In genomic region chr7:121037828-121038716, GRCh38 we compare ENCODE assay signal across 1 cellular context.
A peak's percentile ranks its signal among the peaks of the same experiment; 100 is the strongest.
TF ChIP-seq lines count a peak whose summit lies in the region.

No MANE protein-coding gene starts in this region.

TF ChIP-seq in K562, 482 proteins besides CTCF, POLR2A, EP300 and RAD21 (continued from another document):
- TF ChIP-seq ZNF318 (IDR thresholded peaks at IDR 0.05; ENCODE audit: borderline replicate concordance in 1 of 2, low read depth in 1 of 2): 0 out of 4 replicates have a peak, but pooled peaks of 1 of the 2 experiments have one; percentile 95
- TF ChIP-seq CAMTA2 (CRISPR knock-in tag; conservative IDR thresholded peaks at IDR 0.05): 0 out of 2 replicates have a peak, but pooled peaks have one; percentile 54
- peak; percentile 50 for TF ChIP-seq ZBTB8A (IDR thresholded peaks at IDR 0.05; ENCODE audit: partially characterized antibody)
- TF ChIP-seq SNIP1 (IDR thresholded peaks at IDR 0.05; ENCODE audit: low read depth): peak; percentile 35; the same call in 1 of the 2 replicates
- TF ChIP-seq EWSR1 (IDR thresholded peaks at IDR 0.05; ENCODE audit: borderline replicate concordance, low read depth, partially characterized antibody): peak; percentile 18
- no peak for TF ChIP-seq PBX2 (CRISPR knock-in tag; IDR thresholded peaks at IDR 0.05; ENCODE audit: low read depth)
- no peak for TF ChIP-seq PBX2 (tag; conservative IDR thresholded peaks at IDR 0.05; ENCODE audit: low read depth)
- no peak for TF ChIP-seq MLX (CRISPR knock-in tag; conservative IDR thresholded peaks at IDR 0.05)
- 0 out of 2 replicates have a peak, but pooled peaks have one; percentile 35 for TF ChIP-seq DDX20 (tag; IDR thresholded peaks at IDR 0.05; ENCODE audit: low read depth)
- peak; percentile 17 for TF ChIP-seq CXXC5 (CRISPR knock-in tag; IDR thresholded peaks at IDR 0.05)
- TF ChIP-seq NFRKB (IDR thresholded peaks at IDR 0.05; ENCODE audit: low read depth): peak; percentile 60
- 0 out of 2 replicates have a peak, but pooled peaks have one; percentile 13 for TF ChIP-seq ZFP1 (CRISPR knock-in tag; IDR thresholded peaks at IDR 0.05)
- peak in 1 of 2 experiments; percentile 5; a peak in 1 of 4 replicates for TF ChIP-seq FOXA3 (CRISPR knock-in tag; conservative IDR thresholded peaks at IDR 0.05 in 1 of 2, IDR thresholded peaks at IDR 0.05 in 1 of 2)
- TF ChIP-seq ZNF197 (CRISPR knock-in tag; IDR thresholded peaks at IDR 0.05; ENCODE audit: low read depth): 0 out of 2 replicates have a peak, but pooled peaks have one; percentile 16
- TF ChIP-seq SOX6 (IDR thresholded peaks at IDR 0.05): peak; percentile 21; the same call in 1 of the 2 replicates
- peak in 1 of 2 experiments; percentile 100; a peak in 2 of 4 replicates for TF ChIP-seq ARNT (IDR thresholded peaks at IDR 0.05)
- TF ChIP-seq KDM4B (IDR thresholded peaks at IDR 0.05; ENCODE audit: borderline replicate concordance in 2 of 2, low read depth in 1 of 2): peak in 1 of 2 experiments; percentile 94; a peak in 2 of 4 replicates
- TF ChIP-seq ELK3 (CRISPR knock-in tag; IDR thresholded peaks at IDR 0.05): 0 out of 2 replicates have a peak, but pooled peaks have one; percentile 68
- no peak for TF ChIP-seq MCM3 (IDR thresholded peaks at IDR 0.05)
- 0 out of 4 replicates have a peak, but pooled peaks of 1 of the 2 experiments have one; percentile 49 for TF ChIP-seq CSDE1 (IDR thresholded peaks at IDR 0.05)
- no peak for TF ChIP-seq SMARCE1 (IDR thresholded peaks at IDR 0.05)
- TF ChIP-seq PTRF (tag; IDR thresholded peaks at IDR 0.05): 0 out of 2 replicates have a peak, but pooled peaks have one; percentile 26
- TF ChIP-seq NR4A1 (CRISPR knock-in tag; IDR thresholded peaks at IDR 0.05): no peak
- no peak for TF ChIP-seq NR4A1 (tag; IDR thresholded peaks at IDR 0.05)
- TF ChIP-seq SMAD3 (CRISPR knock-in tag; conservative IDR thresholded peaks at IDR 0.05): peak; percentile 63; the same call in 1 of the 2 replicates
- 0 out of 4 replicates have a peak, but pooled peaks of 1 of the 2 experiments have one; percentile 24 for TF ChIP-seq NRF1 (conservative IDR thresholded peaks at IDR 0.05 in 1 of 2, IDR thresholded peaks at IDR 0.05 in 1 of 2)
- 0 out of 2 replicates have a peak, but pooled peaks have one; percentile 7 for TF ChIP-seq ZNF407 (IDR thresholded peaks at IDR 0.05; ENCODE audit: low read depth)
